Comparison of ENCODE assay signal across 8 cellular contexts in the genomic region with DNA sequence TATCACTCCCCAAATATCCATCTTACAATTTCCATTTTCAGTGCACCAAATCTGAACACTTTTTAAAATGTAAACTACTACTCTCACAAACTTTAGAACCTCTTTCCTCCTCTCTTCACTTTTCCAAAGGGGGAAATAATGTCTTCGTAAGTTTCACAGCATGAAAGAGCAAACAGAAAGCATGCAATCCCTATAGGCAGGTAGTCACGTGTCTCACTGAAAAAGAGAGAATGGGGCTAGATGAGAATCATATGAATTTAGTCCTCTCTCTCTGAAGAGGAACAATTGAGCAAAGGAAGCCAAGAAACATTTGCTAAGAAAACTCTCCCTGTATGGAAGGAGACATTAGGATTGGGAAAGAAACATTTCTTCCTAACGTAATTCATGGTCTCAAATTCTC.
"Had no signal": no experiment of that assay in that cellular context is flagged by ENCODE, and none has a peak within 500 bp of the region (broad histone marks: within the 10 kb centered on the region; RNA-seq: fewer than 3 reads in every experiment).

No MANE protein-coding gene starts in this region.

- H3K4me3 ChIP-seq: K562 had no signal

- DNase-seq: GOT3, H9, HCEC 1CT, IMR-90, KG1 had no signal

- H3K4me3 Mint-ChIP-seq: H9 had no signal

- ATAC-seq: K562 had no signal

- FAIRE-seq: H54, HTR-8/SVneo, K562 had no signal

- H3K9me3 Mint-ChIP-seq: H9 had no signal
